8 cellular contexts compared by ENCODE assay signal in genomic region chrX:54921427-54922021, GRCh38. TPM values are rescaled to one million over a fixed set of nuclear protein-coding genes. Genes with fewer than 3 reads are reported as not detected.
A peak's percentile ranks its signal among the peaks of the same experiment; 100 is the strongest.
DNase-seq lines count a peak whose midpoint lies in the region; ATAC-seq and TF ChIP-seq lines count a peak whose summit lies in the region.

No MANE protein-coding gene starts in this region.

- intact Hi-C loops in OCI-LY7 (cut with micrococcal nuclease; ENCODE audit: unreplicated experiment) (no loop called here), head of caudate nucleus (cut with DNase I) (no loop called here)

- H3K36me3 ChIP-seq in OCI-LY7 (ENCODE audit: insufficient read depth, low read length) (no peaks in the 10 kb centered on the region), thoracic aorta (peaks cover 3% of the 10 kb centered on the region)

- H3K9me3 ChIP-seq in OCI-LY7 (ENCODE audit: low read length) (no peaks in the 10 kb centered on the region), thoracic aorta (no peaks in the 10 kb centered on the region)

- no peaks in the 10 kb centered on the region for H3K27me3 ChIP-seq in thoracic aorta (replicated peaks; ENCODE audit: insufficient read depth)

- peak; percentile 41 for DNase-seq in DMS79 (lab: John Stamatoyannopoulos, UW)
- no peak for DNase-seq in OCI-LY7 (ENCODE audit: low spot score)
- DNase-seq in head of caudate nucleus: peak; percentile 62 to 90 (median 77)
- peak; percentile 91 for DNase-seq in osteocyte (ENCODE audit: extremely low spot score, unreplicated experiment)
- no peak for DNase-seq in thoracic aorta (ENCODE audit: low spot score)

- H3K27ac Mint-ChIP-seq in activated naive CD4-positive, alpha-beta T cell treated with anti-CD3 and anti-CD28 coated beads, Interleukin-2, amount 50 U/mL, for 24 hours: peak overlapping the region; percentile 35
- peak overlapping the region; percentile 87 for H3K27ac Mint-ChIP-seq in osteocyte (ENCODE audit: unreplicated experiment)

- CTCF ChIA-PET in OCI-LY7 (lab: Charles Lee; ENCODE audit: unreplicated experiment): no interaction called here

- ATAC-seq in HG02852 (IDR thresholded peaks at IDR 0.05; ENCODE audit: unreplicated experiment) (peak; percentile 70), thoracic aorta (ENCODE audit: insufficient number of reproducible peaks, low FRiP score, low read depth) (peak; percentile 55), GM21737 (IDR thresholded peaks at IDR 0.05; ENCODE audit: unreplicated experiment) (no peak)

- H3K4me1 Mint-ChIP-seq in activated naive CD4-positive, alpha-beta T cell treated with anti-CD3 and anti-CD28 coated beads, Interleukin-2, amount 50 U/mL, for 24 hours: peaks cover 22% of the 10 kb centered on the region
- peaks cover 2% of the 10 kb centered on the region for H3K4me1 Mint-ChIP-seq in osteocyte (ENCODE audit: unreplicated experiment)

- H3K36me3 Mint-ChIP-seq in activated naive CD4-positive, alpha-beta T cell treated with anti-CD3 and anti-CD28 coated beads, Interleukin-2, amount 50 U/mL, for 24 hours: no peaks in the 10 kb centered on the region
- H3K36me3 Mint-ChIP-seq in osteocyte (ENCODE audit: unreplicated experiment): peaks cover 12% of the 10 kb centered on the region

- no peaks in the 10 kb centered on the region for H3K9me3 Mint-ChIP-seq in activated naive CD4-positive, alpha-beta T cell treated with anti-CD3 and anti-CD28 coated beads, Interleukin-2, amount 50 U/mL, for 24 hours
- H3K9me3 Mint-ChIP-seq in osteocyte (ENCODE audit: unreplicated experiment): peaks cover 12% of the 10 kb centered on the region

- POLR2A ChIA-PET in OCI-LY7 (lab: Charles Lee): interaction anchor here (0.5 kb wide), 1 partner anchor 13 kb away, joined by 3 read pairs; no protein-coding TSS in a partner anchor

- no peaks in the 10 kb centered on the region for H3K79me2 ChIP-seq in OCI-LY7 (ENCODE audit: insufficient read depth, low read depth, low read length)

- H3K27ac ChIP-seq in OCI-LY7 (ENCODE audit: low read depth, low read length, poor library complexity, severe bottlenecking): no peak overlapping the region
- peak overlapping the region in 1 of 2 donors; percentile 27 for H3K27ac ChIP-seq in thoracic aorta

- BruUV-seq in OCI-LY7 (replicated peaks; lab: Mats Ljungman, UMichigan): no TSS peak

- TF ChIP-seq CTCF in OCI-LY7 (conservative IDR thresholded peaks at IDR 0.05; ENCODE audit: low read length) (no peak), osteocyte (IDR thresholded peaks at IDR 0.05) (no peak), thoracic aorta (IDR thresholded peaks at IDR 0.05) (no peak)

- H2AFZ ChIP-seq in OCI-LY7 (ENCODE audit: low read length): no peak overlapping the region

- no peaks in the 10 kb centered on the region for H3K27me3 Mint-ChIP-seq in activated naive CD4-positive, alpha-beta T cell treated with anti-CD3 and anti-CD28 coated beads, Interleukin-2, amount 50 U/mL, for 24 hours
- peaks cover 2% of the 10 kb centered on the region for H3K27me3 Mint-ChIP-seq in osteocyte (ENCODE audit: unreplicated experiment)

- no peaks in the 10 kb centered on the region for H3K4me1 ChIP-seq in OCI-LY7 (ENCODE audit: insufficient read depth, low read length, poor library complexity, severe bottlenecking)
- H3K4me1 ChIP-seq in thoracic aorta (ENCODE audit: control insufficient read depth in 1 of 2, low read depth in 2 of 2): no peaks in the 10 kb centered on the region

- H3K4me3 ChIP-seq in OCI-LY7 (ENCODE audit: low read depth, low read length, poor library complexity, severe bottlenecking) (no peak overlapping the region), thoracic aorta (peak overlapping the region; percentile 80)

- no peaks in the 10 kb centered on the region for H3K9me2 ChIP-seq in OCI-LY7 (ENCODE audit: insufficient read depth, low read length)

- peak overlapping the region; percentile 55; the same call in 1 of the 2 replicates for H3K4me2 ChIP-seq in OCI-LY7 (ENCODE audit: low read length)

- H4K20me1 ChIP-seq in OCI-LY7 (ENCODE audit: insufficient read depth, low read length): no peaks in the 10 kb centered on the region

- peak overlapping the region; percentile 92 for H3K4me3 Mint-ChIP-seq in activated naive CD4-positive, alpha-beta T cell treated with anti-CD3 and anti-CD28 coated beads, Interleukin-2, amount 50 U/mL, for 24 hours
- peak overlapping the region; percentile 89 for H3K4me3 Mint-ChIP-seq in osteocyte (ENCODE audit: unreplicated experiment)

RNA-seq across cellular contexts. Expression of gene TRO, which starts 0.9 kb away (rescaled TPM):
- total RNA-seq in OCI-LY7 (2014; rRNA removed; shearing (Covaris generic)): 0.36 and 0.54 TPM in 2 replicates
- total RNA-seq in OCI-LY7 (2022) (0.30 TPM in 1 of 2 replicates, not detected in the other), osteocyte (70.5 and 83.2 TPM in 2 replicates), thoracic aorta (100 to 1,000 TPM in 1 of 2 donors, 10 to 100 TPM in 1; 21.1 to 131 TPM)

Comparison
In these comparisons a context has a peak if more than half of its experiments do, and no peak if none do; other contexts are left out.
1. DNase-seq: peak in DMS79 (single experiment), head of caudate nucleus (42 of 42) and osteocyte (single experiment); none in OCI-LY7 (single experiment) and thoracic aorta (single experiment).
2. RNA of gene TRO, which starts 0.9 kb away (total RNA-seq): 21.1 to 131 TPM in thoracic aorta and 70.5 to 83.2 TPM in osteocyte; 0.30 to 0.54 TPM in OCI-LY7; every median in the first group is over 10 times any median in the second.